Comparison of ENCODE assay signal across 25 cellular contexts in the genomic region with DNA sequence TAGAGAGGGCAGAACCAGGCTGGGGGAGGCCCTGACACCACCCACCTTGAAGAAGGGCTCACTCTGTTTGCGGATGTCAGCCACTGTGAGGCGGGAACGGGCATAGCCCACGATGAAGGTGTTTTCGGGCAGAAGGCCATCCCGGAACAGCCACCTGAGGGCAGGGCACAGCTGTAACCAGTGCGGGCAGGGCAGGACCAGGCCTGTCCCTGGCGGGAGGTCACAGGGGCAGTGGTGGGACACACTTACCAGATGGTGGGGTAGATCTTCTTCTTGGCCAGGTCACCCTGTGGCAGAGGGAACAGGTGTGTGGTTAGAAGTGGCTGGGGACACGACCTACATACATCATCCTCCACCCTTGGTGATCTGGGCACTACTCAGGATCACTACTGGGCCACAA. TPM values are rescaled to one million over a fixed set of nuclear protein-coding genes. Genes with fewer than 3 reads are reported as not detected.
DNase-seq lines count a peak whose midpoint lies in the region; ATAC-seq, FAIRE-seq and TF ChIP-seq lines count a peak whose summit lies in the region.
"Had no signal": no experiment of that assay in that cellular context is flagged by ENCODE, and none has a peak within 500 bp of the region (broad histone marks: within the 10 kb centered on the region; RNA-seq: fewer than 3 reads in every experiment).

No MANE protein-coding gene starts in this region.

- in situ Hi-C loops in mammary epithelial cell (cut with MboI; ENCODE audit: low sequenced_read_pairs in 2 of 2), result no loop called here

- H4K20me1 ChIP-seq in mammary epithelial cell (ENCODE audit: insufficient read depth, low read length), result no peaks in the 10 kb centered on the region
- H4K20me1 ChIP-seq in neural progenitor cell (ENCODE audit: low read depth), result no peaks in the 10 kb centered on the region

- H3K27ac Mint-ChIP-seq in MCF 10A (ENCODE audit: low read depth, unreplicated experiment) (peak overlapping the region; percentile 35), neural progenitor cell (no peak overlapping the region)
- H3K27ac Mint-ChIP-seq: H9 had no signal

- CTCF ChIA-PET in MCF 10A (lab: Yijun Ruan, JAX), result interaction anchor here (0.6 to 6.3 kb wide), 11 partner anchors 8 to 1573 kb away, joined by 3 to 54 read pairs (median 3); partner anchors contain the start of gene FLNA
- CTCF ChIA-PET in mammary epithelial cell (lab: Charles Lee; ENCODE audit: low non-redundant PET), result no interaction called here
- CTCF ChIA-PET in RWPE1 (lab: Yijun Ruan, JAX), result interaction anchor here (0.6 to 2.5 kb wide), 2 partner anchors 93 to 162 kb away, joined by 6 to 11 read pairs; partner anchors contain the start of gene FLNA

- H3K36me3 Mint-ChIP-seq in MCF 10A (ENCODE audit: insufficient read depth, unreplicated experiment), result peaks cover 18% of the 10 kb centered on the region
- peaks cover 3% of the 10 kb centered on the region for H3K36me3 Mint-ChIP-seq in neural progenitor cell

- no peak overlapping the region for H3K4me2 ChIP-seq in mammary epithelial cell (ENCODE audit: insufficient read depth, low read depth, low read length)
- H3K4me2 ChIP-seq in neural progenitor cell, result no peak overlapping the region

- H3K79me2 ChIP-seq in mammary epithelial cell (ENCODE audit: insufficient read depth, low read length) (peaks cover 15% of the 10 kb centered on the region), neural progenitor cell (ENCODE audit: low read depth) (no peaks in the 10 kb centered on the region)

- POLR2A ChIA-PET in MCF 10A (lab: Yijun Ruan, JAX) (interaction anchor here (0.6 kb wide), 1 partner anchor 124 kb away, joined by 3 read pairs; no protein-coding TSS in a partner anchor), RWPE1 (lab: Yijun Ruan, JAX; ENCODE audit: low non-redundant PET) (no interaction called here)

- ATAC-seq in HG02973 (IDR thresholded peaks at IDR 0.05; ENCODE audit: unreplicated experiment) (no peak), right cardiac atrium (no peak), GM21576 (IDR thresholded peaks at IDR 0.05; ENCODE audit: unreplicated experiment) (no peak)
- ATAC-seq: HCT116 had no signal

- H3K4me1 Mint-ChIP-seq in MCF 10A (ENCODE audit: insufficient read depth, unreplicated experiment) (peaks cover 4% of the 10 kb centered on the region), neural progenitor cell (no peaks in the 10 kb centered on the region)
- H3K4me1 Mint-ChIP-seq: H9 had no signal

- no peaks in the 10 kb centered on the region for H3K9me3 Mint-ChIP-seq in MCF 10A (ENCODE audit: unreplicated experiment)
- H3K9me3 Mint-ChIP-seq in neural progenitor cell, result peaks cover 10% of the 10 kb centered on the region

- intact Hi-C loops in MCF 10A (cut with micrococcal nuclease) (loop anchor here (1.0 kb wide), 1 partner anchor 1577 kb away; no protein-coding TSS in a partner anchor), mammary epithelial cell (cut with micrococcal nuclease) (loop anchor here (1.0 kb wide), 1 partner anchor 9 kb away; no protein-coding TSS in a partner anchor), right cardiac atrium (cut with DNase I) (no loop called here)

- no peaks in the 10 kb centered on the region for H3F3A ChIP-seq in neural progenitor cell (ENCODE audit: low read depth)

- no peaks in the 10 kb centered on the region for H3K27me3 ChIP-seq in mammary epithelial cell (ENCODE audit: insufficient read depth, low read length)
- no peaks in the 10 kb centered on the region for H3K27me3 ChIP-seq in neural progenitor cell
- no peaks in the 10 kb centered on the region for H3K27me3 ChIP-seq in right cardiac atrium (ENCODE audit: control insufficient read depth, insufficient read depth)

- H3K9ac ChIP-seq in mammary epithelial cell (ENCODE audit: insufficient read depth, low read length), result no peak overlapping the region
- no peak overlapping the region for H3K9ac ChIP-seq in neural progenitor cell
- H3K9ac ChIP-seq: GM23248 had no signal

- H3K4me1 ChIP-seq in mammary epithelial cell (ENCODE audit: insufficient read depth, low read length) (peaks cover 13% of the 10 kb centered on the region), neural progenitor cell (no peaks in the 10 kb centered on the region), right cardiac atrium (ENCODE audit: control insufficient read depth, insufficient read depth, low read length) (no peaks in the 10 kb centered on the region)

- FAIRE-seq in urothelium cell line (lab: Jason Lieb, UNC), result peak; percentile 20
- FAIRE-seq: GM18507, H1 had no signal

- H3K27me3 Mint-ChIP-seq in MCF 10A (ENCODE audit: insufficient read depth, unreplicated experiment), result no peaks in the 10 kb centered on the region
- H3K27me3 Mint-ChIP-seq in neural progenitor cell (ENCODE audit: insufficient read depth, low read depth), result peaks cover 2% of the 10 kb centered on the region
- H3K27me3 Mint-ChIP-seq: CD4-positive, alpha-beta memory T cell had no signal

- dilution Hi-C loops in mammary epithelial cell (cut with HindIII; ENCODE audit: low sequenced_read_pairs), result no loop called here

- DNase-seq in MCF 10A (ENCODE audit: unreplicated experiment) (no peak), mammary epithelial cell (no peak), RWPE1 (ENCODE audit: low spot score) (no peak), neural progenitor cell (ENCODE audit: low spot score) (no peak), urothelium cell line (ENCODE audit: low spot score) (no peak), right cardiac atrium (no peak)
- DNase-seq: 8988T; C1 segment of cervical spinal cord; Calu3; CD4-positive, alpha-beta memory T cell; COR-L47; DMS53; DMS79 treated with DMSO at 0.1 percent for 48 hours; GF-D8; GM23248; H9 had no signal

- no peaks in the 10 kb centered on the region for H3K36me3 ChIP-seq in mammary epithelial cell (ENCODE audit: insufficient read depth, low read length)
- no peaks in the 10 kb centered on the region for H3K36me3 ChIP-seq in neural progenitor cell

- no peak overlapping the region for H3K4me3 Mint-ChIP-seq in MCF 10A (ENCODE audit: unreplicated experiment)
- H3K4me3 Mint-ChIP-seq in neural progenitor cell, result peak overlapping the region; percentile 10
- H3K4me3 Mint-ChIP-seq: CD4-positive, alpha-beta memory T cell had no signal

- no peak overlapping the region for H3K27ac ChIP-seq in mammary epithelial cell (ENCODE audit: insufficient read depth, low read depth, low read length)
- peak overlapping the region; percentile 43 for H3K27ac ChIP-seq in RWPE1
- H3K27ac ChIP-seq in neural progenitor cell, result no peak overlapping the region
- no peak overlapping the region for H3K27ac ChIP-seq in right cardiac atrium (ENCODE audit: low read length)
- H3K27ac ChIP-seq: GM23248 had no signal

- H2AFZ ChIP-seq in mammary epithelial cell (ENCODE audit: low read depth, low read length) (no peak overlapping the region), neural progenitor cell (replicated peaks) (no peak overlapping the region)
- H2AFZ ChIP-seq: GM23248 had no signal

- H3K9me3 ChIP-seq in mammary epithelial cell (replicated peaks; ENCODE audit: insufficient read depth, low read length) (no peaks in the 10 kb centered on the region), neural progenitor cell (ENCODE audit: low read depth) (no peaks in the 10 kb centered on the region), right cardiac atrium (ENCODE audit: control insufficient read depth, low read length) (no peaks in the 10 kb centered on the region)

- no TSS peak for BruUV-seq in MCF 10A (replicated peaks; lab: Mats Ljungman, UMichigan)
- no TSS peak for BruUV-seq in mammary epithelial cell (replicated peaks; lab: Mats Ljungman, UMichigan)

- H3K4me3 ChIP-seq in mammary epithelial cell (replicated peaks in 1 of 3; ENCODE audit: insufficient read depth in 1 of 3, low read depth in 2 of 3, low read length in 3 of 3) (no peak overlapping the region), neural progenitor cell (no peak overlapping the region), right cardiac atrium (ENCODE audit: low read length) (no peak overlapping the region)
- H3K4me3 ChIP-seq: GM23248 had no signal

- WGBS in mammary epithelial cell (ENCODE audit: low coverage, missing lambda C conversion rate), result 69% methylated on average over 9 of the region's 9 CpGs
- WGBS in right cardiac atrium, result 91% methylated on average over 9 of the region's 9 CpGs

- TF ChIP-seq CTCF in MCF 10A (IDR thresholded peaks at IDR 0.05; ENCODE audit: unreplicated experiment), result no peak
- no peak for TF ChIP-seq CTCF in mammary epithelial cell (conservative IDR thresholded peaks at IDR 0.05 in 1 of 2, IDR thresholded peaks at IDR 0.05 in 1 of 2; ENCODE audit: extremely low read depth in 1 of 2, insufficient read depth in 1 of 2, low read depth in 1 of 2, low read length in 2 of 2)
- TF ChIP-seq CTCF in RWPE1 (conservative IDR thresholded peaks at IDR 0.05; ENCODE audit: low read depth), result no peak
- no peak for TF ChIP-seq CTCF in neural progenitor cell (IDR thresholded peaks at IDR 0.05)

RNA-seq across cellular contexts. Expression of gene G6PD, which starts 10.8 kb away (rescaled TPM):
- total RNA-seq in MCF 10A (2022), result 42.1 and 49.5 TPM in 2 replicates
- 100 to 1,000 TPM in 1 of 2 donors, 10 to 100 TPM in 1; 77.2 to 124 TPM for total RNA-seq in mammary epithelial cell
- polyA plus RNA-seq in mammary epithelial cell, result 150 TPM
- polyA minus RNA-seq in mammary epithelial cell, result 115 TPM
- total RNA-seq in neural progenitor cell (ENCODE audit: low replicate concordance), result 21.6 and 44.6 TPM in 2 replicates
- 10 to 100 TPM; 16.6 to 26.4 (median 23.5) TPM for total RNA-seq in right cardiac atrium
- 13.2 TPM for polyA plus RNA-seq in right cardiac atrium

RNA-seq across cellular contexts. Expression of gene IKBKG, which starts 11.5 kb away (rescaled TPM):
- total RNA-seq in MCF 10A (2022), result 29.3 and 32.1 TPM in 2 replicates
- 10 to 100 TPM; 11.2 to 31.4 TPM for total RNA-seq in mammary epithelial cell
- polyA plus RNA-seq in mammary epithelial cell, result 27.0 TPM
- 12.4 TPM for polyA minus RNA-seq in mammary epithelial cell
- 11.7 and 13.2 TPM in 2 replicates for total RNA-seq in neural progenitor cell (ENCODE audit: low replicate concordance)
- total RNA-seq in right cardiac atrium, result 10 to 100 TPM; 17.7 to 21.8 (median 19.1) TPM
- 17.2 TPM for polyA plus RNA-seq in right cardiac atrium

RNA-seq across cellular contexts. Expression of gene FAM3A, which starts 19.9 kb away (rescaled TPM):
- total RNA-seq in MCF 10A (2022), result 40.9 and 45.3 TPM in 2 replicates
- total RNA-seq in mammary epithelial cell, result 10 to 100 TPM; 24.3 to 41.4 TPM
- 29.2 TPM for polyA plus RNA-seq in mammary epithelial cell
- polyA minus RNA-seq in mammary epithelial cell, result 9.1 TPM
- total RNA-seq in neural progenitor cell (ENCODE audit: low replicate concordance), result 4.5 and 16.8 TPM in 2 replicates
- total RNA-seq in right cardiac atrium, result 10 to 100 TPM; 55.4 to 60.8 (median 58.9) TPM
- polyA plus RNA-seq in right cardiac atrium, result 68.6 TPM

RNA-seq across cellular contexts. Expression of gene SLC10A3, which starts 45.5 kb away (rescaled TPM):
- total RNA-seq in MCF 10A (2022) (17.9 and 21.2 TPM in 2 replicates), mammary epithelial cell (10 to 100 TPM; 27.2 to 29.6 TPM), neural progenitor cell (ENCODE audit: low replicate concordance) (3.5 and 5.7 TPM in 2 replicates), right cardiac atrium (10 to 100 TPM; 14.4 to 18.9 (median 15.5) TPM)
- polyA plus RNA-seq in mammary epithelial cell (29.3 TPM), right cardiac atrium (17.3 TPM)
- 20.1 TPM for polyA minus RNA-seq in mammary epithelial cell

RNA-seq across cellular contexts. Expression of gene CTAG1A, which starts 49.0 kb away (rescaled TPM):
- total RNA-seq in MCF 10A (2022) (not detected in 2 replicates), mammary epithelial cell (not detected), neural progenitor cell (ENCODE audit: low replicate concordance) (not detected in 2 replicates), right cardiac atrium (not detected)
- polyA plus RNA-seq in mammary epithelial cell (not detected), right cardiac atrium (not detected)
- polyA minus RNA-seq in mammary epithelial cell, result not detected
- total RNA-seq: A673; Calu3; CD4-positive, alpha-beta memory T cell; Daoy; G401; GM23248; H1; H9 had no signal
- polyA plus RNA-seq: BJ; CD4-positive, alpha-beta memory T cell; GM23248; H1 had no signal

Comparison
In these comparisons a context has a peak if more than half of its experiments do, and no peak if none do; other contexts are left out.
1. intact Hi-C loops: an anchor here in MCF 10A (1.0 kb wide) and mammary epithelial cell (1.0 kb wide); none called in right cardiac atrium.